In genomic region chr18:10950080-10950875, GRCh38 we compare ENCODE assay signal across 2 cellular contexts.
TF ChIP-seq lines count a peak whose summit lies in the region.

No MANE protein-coding gene starts in this region.

TF ChIP-seq in GM12891, 5 proteins besides CTCF, POLR2A, EP300 and RAD21 (continued from another document):
- peak; percentile 76 for TF ChIP-seq POLR2AphosphoS5 (IDR thresholded peaks at IDR 0.05; ENCODE audit: low read depth, low read length)

TF ChIP-seq in GM12878, 131 proteins besides CTCF, POLR2A, EP300 and RAD21 (continued from another document):
- TF ChIP-seq PRDM15 (CRISPR knock-in tag; IDR thresholded peaks at IDR 0.05): peak; percentile 17; the same call in 1 of the 2 replicates
- TF ChIP-seq POLR2AphosphoS2 (IDR thresholded peaks at IDR 0.05; ENCODE audit: low read depth, low read length): peak; percentile 75; the same call in 1 of the 2 replicates
- peak; percentile 21 for TF ChIP-seq RELA (IDR thresholded peaks at IDR 0.05; ENCODE audit: borderline replicate concordance, partially characterized antibody)
- TF ChIP-seq IRF5 (IDR thresholded peaks at IDR 0.05; ENCODE audit: borderline replicate concordance): no peak
- TF ChIP-seq ZNF687 (IDR thresholded peaks at IDR 0.05): peak; percentile 54
- peak; percentile 11; the same call in 1 of the 2 replicates for TF ChIP-seq ZBED1 (IDR thresholded peaks at IDR 0.05; ENCODE audit: borderline replicate concordance)
- TF ChIP-seq MYB (IDR thresholded peaks at IDR 0.05; ENCODE audit: borderline replicate concordance, low read depth, low read length): 0 out of 2 replicates have a peak, but pooled peaks have one; percentile 17
- TF ChIP-seq ZBTB11 (CRISPR knock-in tag; IDR thresholded peaks at IDR 0.05): peak; percentile 47
- no peak for TF ChIP-seq FOXK2 (IDR thresholded peaks at IDR 0.05)
- TF ChIP-seq MLLT1 (IDR thresholded peaks at IDR 0.05): peak; percentile 98
- TF ChIP-seq RBBP5 (conservative IDR thresholded peaks at IDR 0.05): no peak
- TF ChIP-seq DPF2 (IDR thresholded peaks at IDR 0.05): no peak
- 0 out of 2 replicates have a peak, but pooled peaks have one; percentile 0 for TF ChIP-seq ATF7 (IDR thresholded peaks at IDR 0.05; ENCODE audit: low read depth)
- TF ChIP-seq MTA3 (IDR thresholded peaks at IDR 0.05; ENCODE audit: borderline replicate concordance, low read length): no peak
- peak; percentile 57 for TF ChIP-seq SMAD5 (IDR thresholded peaks at IDR 0.05; ENCODE audit: low read depth)
- peak; percentile 92 for TF ChIP-seq POLR2AphosphoS5 (IDR thresholded peaks at IDR 0.05; ENCODE audit: low read length)
- TF ChIP-seq CBX5 (IDR thresholded peaks at IDR 0.05; ENCODE audit: low read depth): 0 out of 2 replicates have a peak, but pooled peaks have one; percentile 29
- peak; percentile 51; the same call in 1 of the 2 replicates for TF ChIP-seq BACH1 (IDR thresholded peaks at IDR 0.05; ENCODE audit: borderline replicate concordance)
- TF ChIP-seq ZBTB4 (CRISPR knock-in tag; IDR thresholded peaks at IDR 0.05): peak; percentile 75; the same call in 1 of the 2 replicates
